Comparison of ENCODE assay signal across 36 cellular contexts in the genomic region with DNA sequence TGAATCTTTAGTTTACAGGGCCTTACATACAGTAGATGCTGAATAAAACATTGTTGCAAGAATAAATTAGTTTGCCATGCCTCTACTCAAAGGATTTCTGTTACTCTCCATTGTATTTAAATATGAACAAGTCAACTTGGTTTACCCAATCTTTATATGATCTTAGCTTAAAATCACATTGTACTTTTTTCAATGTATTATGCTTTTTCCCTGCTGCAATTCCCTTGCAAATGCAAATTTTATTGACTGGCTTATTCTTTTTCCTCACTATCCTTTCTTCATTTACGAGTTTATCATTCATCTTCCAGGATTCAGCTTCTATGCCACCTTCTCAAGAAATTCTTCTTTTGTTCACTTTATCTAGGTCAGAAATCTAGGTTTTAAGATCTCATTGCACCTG.
"Had no signal": no experiment of that assay in that cellular context is flagged by ENCODE, and none has a peak within 500 bp of the region (broad histone marks: within the 10 kb centered on the region; RNA-seq: fewer than 3 reads in every experiment).

No MANE protein-coding gene starts in this region.

- H3K9me3 ChIP-seq: MG63 had no signal

- H3K4me3 ChIP-seq: MG63 had no signal

- DNase-seq: Karpas-422, Kasumi-1, MG63, MM.1S, MV-4-11, NCI-H1048, NCI-H1092, NCI-H1092 treated with DMSO at 0.1 percent for 48 hours, NCI-H1105, NCI-H1105 treated with DMSO at 0.1 percent for 48 hours, NCI-H1417, NCI-H1417 treated with DMSO at 0.1 percent for 48 hours, NCI-H1436, NCI-H1436 treated with DMSO at 0.1 percent for 48 hours, NCI-H146, NCI-H1694, NCI-H1694 treated with DMSO at 0.1 percent for 48 hours, NCI-H187, NCI-H187 treated with DMSO at 0.1 percent for 48 hours, NCI-H1930, NCI-H2029, NCI-H2029 treated with DMSO at 0.1 percent for 48 hours, NCI-H2081, NCI-H2081 treated with DMSO at 0.1 percent for 48 hours, NCI-H2107, NCI-H2171, NCI-H2171 treated with DMSO at 0.1 percent for 48 hours, NCI-H2227 treated with DMSO at 0.1 percent for 48 hours, NCI-H226, NCI-H345, NCI-H446, NCI-H446 treated with DMSO at 0.1 percent for 48 hours, NCI-H510A, NCI-H510A treated with DMSO at 0.1 percent for 48 hours, NCI-H524, NCI-H524 treated with DMSO at 0.1 percent for 48 hours had no signal

- H3K27me3 ChIP-seq: MG63 had no signal

- H3K36me3 ChIP-seq: MG63 had no signal
